In genomic region chr16:81697321-81697885, GRCh38 we compare ENCODE assay signal across 1 cellular context.
TF ChIP-seq lines count a peak whose summit lies in the region.

No MANE protein-coding gene starts in this region.

TF ChIP-seq in liver, 16 proteins besides CTCF, POLR2A, EP300 and RAD21 (continued from another document):
- TF ChIP-seq, protein P1, sequence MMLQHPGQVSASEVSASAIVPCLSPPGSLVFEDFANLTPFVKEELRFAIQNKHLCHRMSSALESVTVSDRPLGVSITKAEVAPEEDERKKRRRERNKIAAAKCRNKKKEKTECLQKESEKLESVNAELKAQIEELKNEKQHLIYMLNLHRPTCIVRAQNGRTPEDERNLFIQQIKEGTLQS (IDR thresholded peaks at IDR 0.05), result no peak
- TF ChIP-seq NR2F2 (IDR thresholded peaks at IDR 0.05) (no peak), TAF1 (conservative IDR thresholded peaks at IDR 0.05) (no peak), SP1 (IDR thresholded peaks at IDR 0.05) (no peak), YY1 (IDR thresholded peaks at IDR 0.05) (no peak), HNF4A (conservative IDR thresholded peaks at IDR 0.05) (no peak), HNF4G (IDR thresholded peaks at IDR 0.05) (no peak)
- TF ChIP-seq, protein P2, sequence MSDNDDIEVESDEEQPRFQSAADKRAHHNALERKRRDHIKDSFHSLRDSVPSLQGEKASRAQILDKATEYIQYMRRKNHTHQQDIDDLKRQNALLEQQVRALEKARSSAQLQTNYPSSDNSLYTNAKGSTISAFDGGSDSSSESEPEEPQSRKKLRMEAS (IDR thresholded peaks at IDR 0.05), result no peak
- TF ChIP-seq, protein P3, sequence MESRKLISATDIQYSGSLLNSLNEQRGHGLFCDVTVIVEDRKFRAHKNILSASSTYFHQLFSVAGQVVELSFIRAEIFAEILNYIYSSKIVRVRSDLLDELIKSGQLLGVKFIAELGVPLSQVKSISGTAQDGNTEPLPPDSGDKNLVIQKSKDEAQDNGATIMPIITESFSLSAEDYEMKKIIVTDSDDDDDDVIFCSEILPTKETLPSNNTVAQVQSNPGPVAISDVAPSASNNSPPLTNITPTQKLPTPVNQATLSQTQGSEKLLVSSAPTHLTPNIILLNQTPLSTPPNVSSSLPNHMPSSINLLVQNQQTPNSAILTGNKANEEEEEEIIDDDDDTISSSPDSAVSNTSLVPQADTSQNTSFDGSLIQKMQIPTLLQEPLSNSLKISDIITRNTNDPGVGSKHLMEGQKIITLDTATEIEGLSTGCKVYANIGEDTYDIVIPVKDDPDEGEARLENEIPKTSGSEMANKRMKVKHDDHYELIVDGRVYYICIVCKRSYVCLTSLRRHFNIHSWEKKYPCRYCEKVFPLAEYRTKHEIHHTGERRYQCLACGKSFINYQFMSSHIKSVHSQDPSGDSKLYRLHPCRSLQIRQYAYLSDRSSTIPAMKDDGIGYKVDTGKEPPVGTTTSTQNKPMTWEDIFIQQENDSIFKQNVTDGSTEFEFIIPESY (IDR thresholded peaks at IDR 0.05), result no peak
TF ChIP-seq in liver: peak in this region for 0.
